In genomic region chr15:48385431-48385830, GRCh38 we compare ENCODE assay signal across 14 cellular contexts. TPM values are rescaled to one million over a fixed set of nuclear protein-coding genes. Genes with fewer than 3 reads are reported as not detected.
DNase-seq lines count a peak whose midpoint lies in the region; TF ChIP-seq lines count a peak whose summit lies in the region.
"Had no signal": no experiment of that assay in that cellular context is flagged by ENCODE, and none has a peak within 500 bp of the region (broad histone marks: within the 10 kb centered on the region; RNA-seq: fewer than 3 reads in every experiment).

No MANE protein-coding gene starts in this region.

- DNase-seq in AG20443 (ENCODE audit: low spot score) (peak; percentile 91), MG63 (peak; percentile 92), epidermal melanocyte (ENCODE audit: insufficient read length, low spot score) (peak; percentile 54), myocyte (ENCODE audit: low read depth) (peak; percentile 28), H9 (no peak), T-helper 2 cell (no peak), AML-193 (lab: John Stamatoyannopoulos, UW) (no peak), RKO (ENCODE audit: low spot score) (no peak)
- DNase-seq: activated naive CD4-positive, alpha-beta T cell treated with anti-CD3 and anti-CD28 coated beads, Interleukin-2, amount 50 U/mL, for 16 hours; hippocampal formation; mesendoderm; NCI-H2227 treated with DMSO at 0.1 percent for 48 hours had no signal

- no peak overlapping the region for H3K27ac Mint-ChIP-seq in H9
- H3K27ac Mint-ChIP-seq: dendritic cell treated with granulocyte-macrophage colony-stimulating factor and Interleukin-4, amounts not matched to agents 40 ng/mL and 50 ng/mL, for 4 days; stimulated activated effector memory CD8-positive, alpha-beta T cell treated with anti-CD3 and anti-CD28 coated beads, Interleukin-12 subunit alpha, Interleukin-12 subunit beta, amount 100 ng/mL, for 72 hours had no signal

- H3K27me3 ChIP-seq in MG63: no peaks in the 10 kb centered on the region
- H3K27me3 ChIP-seq in H9 (ENCODE audit: insufficient read depth, low read length): no peaks in the 10 kb centered on the region

- no peak overlapping the region for H3K9ac ChIP-seq in H9 (ENCODE audit: extremely low read depth, insufficient read length, low read length)

- H4K91ac ChIP-seq in H9 (ENCODE audit: insufficient read length, low read depth, low read length): no peak overlapping the region

- H3K14ac ChIP-seq in H9 (ENCODE audit: insufficient read depth, low read length): no peak overlapping the region

- no peaks in the 10 kb centered on the region for H3K36me3 Mint-ChIP-seq in H9 (ENCODE audit: insufficient read depth in 1 of 3, low read depth in 3 of 3)
- H3K36me3 Mint-ChIP-seq: stimulated activated effector memory CD8-positive, alpha-beta T cell treated with anti-CD3 and anti-CD28 coated beads, Interleukin-12 subunit alpha, Interleukin-12 subunit beta, amount 100 ng/mL, for 72 hours had no signal

- H2BK12ac ChIP-seq in H9 (ENCODE audit: insufficient read length, low read depth, low read length): no peak overlapping the region

- H2BK15ac ChIP-seq in H9 (ENCODE audit: low read depth, low read length): no peak overlapping the region

- H3K56ac ChIP-seq in H9 (ENCODE audit: insufficient read length, low read depth, low read length): no peak overlapping the region

- no peak overlapping the region for H2BK20ac ChIP-seq in H9 (ENCODE audit: low read depth, low read length, poor library complexity, severe bottlenecking)

- no peak overlapping the region for H3K23ac ChIP-seq in H9 (ENCODE audit: insufficient read length, low read depth, low read length)

- H3K79me1 ChIP-seq in H9 (ENCODE audit: insufficient read depth, low read depth, low read length, poor library complexity, severe bottlenecking): no peaks in the 10 kb centered on the region

- no peak overlapping the region for H3K27ac ChIP-seq in H9 (ENCODE audit: insufficient read length, low read depth, low read length)

- H3K9me3 Mint-ChIP-seq in H9: no peaks in the 10 kb centered on the region
- H3K9me3 Mint-ChIP-seq: dendritic cell treated with granulocyte-macrophage colony-stimulating factor and Interleukin-4, amounts not matched to agents 40 ng/mL and 50 ng/mL, for 4 days; stimulated activated effector memory CD8-positive, alpha-beta T cell treated with anti-CD3 and anti-CD28 coated beads, Interleukin-12 subunit alpha, Interleukin-12 subunit beta, amount 100 ng/mL, for 72 hours had no signal

- no peaks in the 10 kb centered on the region for H3K23me2 ChIP-seq in H9 (ENCODE audit: insufficient read length, low read depth, low read length, poor library complexity, severe bottlenecking)

- no peak overlapping the region for H3K18ac ChIP-seq in H9 (ENCODE audit: insufficient read length, low read depth, low read length)

- H4K8ac ChIP-seq in H9 (replicated peaks; ENCODE audit: insufficient read length, low read depth, low read length): no peak overlapping the region

- H3K4me1 ChIP-seq in H9 (ENCODE audit: insufficient read depth, low read length): no peaks in the 10 kb centered on the region

- H3K27me3 Mint-ChIP-seq in H9 (ENCODE audit: low read depth): no peaks in the 10 kb centered on the region
- H3K27me3 Mint-ChIP-seq: dendritic cell treated with granulocyte-macrophage colony-stimulating factor and Interleukin-4, amounts not matched to agents 40 ng/mL and 50 ng/mL, for 4 days had no signal

- no peak overlapping the region for H2AFZ ChIP-seq in H9 (ENCODE audit: low read length)

- no CpG with 5 or more reads among the region's 1 CpG for WGBS in H9 (ENCODE audit: extremely low coverage, insufficient read length, low lambda C conversion rate)

- no peak overlapping the region for H2BK120ac ChIP-seq in H9 (ENCODE audit: low read depth, low read length, poor library complexity, severe bottlenecking)

- no peak overlapping the region for H3K4ac ChIP-seq in H9 (ENCODE audit: low read depth, low read length)

- H3K9me3 ChIP-seq in MG63 (no peaks in the 10 kb centered on the region), H9 (ENCODE audit: control insufficient read depth, low read depth, low read length) (no peaks in the 10 kb centered on the region)

- no peak overlapping the region for H3T11ph ChIP-seq in H9 (ENCODE audit: low read length)

- no peak overlapping the region for H2AK5ac ChIP-seq in H9 (ENCODE audit: insufficient read length, low read length)

- no peaks in the 10 kb centered on the region; the same call in 1 of the 2 replicates for H3K36me3 ChIP-seq in MG63

- H3K4me3 Mint-ChIP-seq in H9: no peak overlapping the region
- H3K4me3 Mint-ChIP-seq: dendritic cell treated with granulocyte-macrophage colony-stimulating factor and Interleukin-4, amounts not matched to agents 40 ng/mL and 50 ng/mL, for 4 days; stimulated activated effector memory CD8-positive, alpha-beta T cell treated with anti-CD3 and anti-CD28 coated beads, Interleukin-12 subunit alpha, Interleukin-12 subunit beta, amount 100 ng/mL, for 72 hours had no signal

- H2BK5ac ChIP-seq in H9 (ENCODE audit: insufficient read length, low read length): no peak overlapping the region

- no peaks in the 10 kb centered on the region for H3K79me2 ChIP-seq in H9 (ENCODE audit: insufficient read depth, low read length)

- H3K4me2 ChIP-seq in H9 (ENCODE audit: insufficient read depth, insufficient read length, low read length): no peak overlapping the region

- no peak for TF ChIP-seq CTCF in H9 (conservative IDR thresholded peaks at IDR 0.05)

- no peaks in the 10 kb centered on the region for H4K20me1 ChIP-seq in H9 (ENCODE audit: control insufficient read depth, insufficient read depth, insufficient read length)

- H4K5ac ChIP-seq in H9 (ENCODE audit: insufficient read length, low read depth, low read length): no peak overlapping the region

- no peaks in the 10 kb centered on the region for H3K4me1 Mint-ChIP-seq in H9
- H3K4me1 Mint-ChIP-seq: stimulated activated effector memory CD8-positive, alpha-beta T cell treated with anti-CD3 and anti-CD28 coated beads, Interleukin-12 subunit alpha, Interleukin-12 subunit beta, amount 100 ng/mL, for 72 hours had no signal

- H3K4me3 ChIP-seq in MG63: no peak overlapping the region

RNA-seq across cellular contexts. Expression of gene DUT, which starts 54.2 kb away (rescaled TPM):
- 250 and 313 TPM in 2 replicates for total RNA-seq in MG63 (2014; rRNA removed; shearing (Covaris generic); ENCODE audit: low replicate concordance)
- total RNA-seq in myocyte (80.9 and 88.0 TPM in 2 replicates), H9 (2021) (131 and 137 TPM in 2 replicates)
- 81.0 TPM for polyA plus RNA-seq in myocyte (2012)

Comparison
In these comparisons a context has a peak if more than half of its experiments do, and no peak if none do; other contexts are left out.
1. DNase-seq: peak in AG20443 (single experiment), MG63 (single experiment), epidermal melanocyte (single experiment) and myocyte (single experiment); none in H9 (single experiment), T-helper 2 cell (0 of 5), AML-193 (0 of 2) and RKO (single experiment).